In genomic region chr3:167406876-167407492, GRCh38 we compare ENCODE assay signal across 8 cellular contexts. TPM values are rescaled to one million over a fixed set of nuclear protein-coding genes. Genes with fewer than 3 reads are reported as not detected.
A peak's percentile ranks its signal among the peaks of the same experiment; 100 is the strongest.
DNase-seq lines count a peak whose midpoint lies in the region; ATAC-seq, FAIRE-seq and TF ChIP-seq lines count a peak whose summit lies in the region.

No MANE protein-coding gene starts in this region.

- no peak overlapping the region for H3K4me3 Mint-ChIP-seq in GM23338
- no peak overlapping the region for H3K4me3 Mint-ChIP-seq in astrocyte (ENCODE audit: unreplicated experiment)

- H3K27ac Mint-ChIP-seq in GM23338 (peak overlapping the region; percentile 74; the same call in 1 of the 2 replicates), astrocyte (ENCODE audit: unreplicated experiment) (no peak overlapping the region)

- peak; percentile 88 to 94 for TF ChIP-seq CTCF in GM23338 (conservative IDR thresholded peaks at IDR 0.05; ENCODE audit: low read depth in 2 of 2)
- peak; percentile 62 for TF ChIP-seq CTCF in astrocyte (IDR thresholded peaks at IDR 0.05; ENCODE audit: insufficient read depth, low read depth, low read length)
- TF ChIP-seq CTCF in upper lobe of left lung (IDR thresholded peaks at IDR 0.05): peak in 3 of 6 experiments; percentile 23 to 47 (median 39)
- TF ChIP-seq CTCF in coronary artery (IDR thresholded peaks at IDR 0.05): no peak

- no peaks in the 10 kb centered on the region for H3K4me1 ChIP-seq in GM23338 (ENCODE audit: insufficient read depth)
- no peaks in the 10 kb centered on the region for H3K4me1 ChIP-seq in astrocyte (ENCODE audit: insufficient read depth, low read length)
- no peaks in the 10 kb centered on the region for H3K4me1 ChIP-seq in upper lobe of left lung

- H3K36me3 ChIP-seq in GM23338 (ENCODE audit: insufficient read depth) (no peaks in the 10 kb centered on the region), astrocyte (ENCODE audit: insufficient read depth, low read length) (no peaks in the 10 kb centered on the region), upper lobe of left lung (no peaks in the 10 kb centered on the region)

- H3K4me3 ChIP-seq in GM23338: no peak overlapping the region
- no peak overlapping the region for H3K4me3 ChIP-seq in astrocyte (ENCODE audit: insufficient read depth, low read depth, low read length)
- no peak overlapping the region for H3K4me3 ChIP-seq in upper lobe of left lung
- no peak overlapping the region for H3K4me3 ChIP-seq in coronary artery

- H3K79me2 ChIP-seq in GM23338 (replicated peaks; ENCODE audit: insufficient read depth): no peaks in the 10 kb centered on the region
- no peaks in the 10 kb centered on the region for H3K79me2 ChIP-seq in astrocyte (ENCODE audit: insufficient read depth, low read length)

- H3K4me2 ChIP-seq in GM23338 (no peak overlapping the region), astrocyte (ENCODE audit: low read length) (no peak overlapping the region)

- TF ChIP-seq POLR2A in upper lobe of left lung (IDR thresholded peaks at IDR 0.05): no peak

- no peak overlapping the region for H3K9ac ChIP-seq in astrocyte (ENCODE audit: low read length)

- H3K9me3 ChIP-seq in astrocyte (ENCODE audit: insufficient read depth, low read depth, low read length) (no peaks in the 10 kb centered on the region), upper lobe of left lung (no peaks in the 10 kb centered on the region)

- H3K27me3 Mint-ChIP-seq in GM23338 (ENCODE audit: insufficient read depth, low read depth, poor library complexity): no peaks in the 10 kb centered on the region
- no peaks in the 10 kb centered on the region for H3K27me3 Mint-ChIP-seq in astrocyte (ENCODE audit: low read depth, unreplicated experiment)

- no peak for TF ChIP-seq EP300 in upper lobe of left lung (IDR thresholded peaks at IDR 0.05)

- peaks cover 7% of the 10 kb centered on the region; the same call in 2 of the 3 replicates for H3K4me1 Mint-ChIP-seq in GM23338
- H3K4me1 Mint-ChIP-seq in astrocyte (ENCODE audit: low read depth, unreplicated experiment): no peaks in the 10 kb centered on the region

- peak; percentile 43 for DNase-seq in CD1c-positive myeloid dendritic cell (ENCODE audit: extremely low spot score)
- DNase-seq in GM23338 (ENCODE audit: low spot score): peak; percentile 87
- peak; percentile 78 for DNase-seq in NCI-H2196 (lab: John Stamatoyannopoulos, UW; ENCODE audit: unreplicated experiment)
- peak; percentile 67 for DNase-seq in astrocyte (ENCODE audit: low read depth)
- DNase-seq in iPS-NIHi11 (ENCODE audit: low spot score): peak; percentile 69
- peak in 1 of 2 donors; percentile 67 for DNase-seq in upper lobe of left lung
- DNase-seq in coronary artery (ENCODE audit: low spot score): no peak

- H3K9me2 ChIP-seq in GM23338 (ENCODE audit: insufficient read depth): no peaks in the 10 kb centered on the region

- H3K36me3 Mint-ChIP-seq in GM23338 (ENCODE audit: low read depth) (no peaks in the 10 kb centered on the region), astrocyte (ENCODE audit: low read depth, unreplicated experiment) (no peaks in the 10 kb centered on the region)

- H4K20me1 ChIP-seq in GM23338 (replicated peaks; ENCODE audit: insufficient read depth) (no peaks in the 10 kb centered on the region), astrocyte (ENCODE audit: insufficient read depth, low read length) (no peaks in the 10 kb centered on the region)

- H3K9me3 Mint-ChIP-seq in GM23338 (no peaks in the 10 kb centered on the region), astrocyte (ENCODE audit: unreplicated experiment) (no peaks in the 10 kb centered on the region)

- H2AFZ ChIP-seq in GM23338 (no peak overlapping the region), astrocyte (ENCODE audit: low read depth, low read length) (no peak overlapping the region)

- FAIRE-seq in astrocyte (lab: Jason Lieb, UNC): no peak

- ATAC-seq in GM23338: peak; percentile 99
- peak; percentile 76 to 88 for ATAC-seq in upper lobe of left lung (ENCODE audit: low FRiP score in 2 of 2)
- no peak for ATAC-seq in HG03045 (IDR thresholded peaks at IDR 0.05; ENCODE audit: unreplicated experiment)

- no peaks in the 10 kb centered on the region for H3F3A ChIP-seq in GM23338 (replicated peaks; ENCODE audit: low read depth)

- H3K27me3 ChIP-seq in GM23338 (ENCODE audit: insufficient read depth) (no peaks in the 10 kb centered on the region), astrocyte (ENCODE audit: insufficient read depth, low read length) (no peaks in the 10 kb centered on the region), upper lobe of left lung (no peaks in the 10 kb centered on the region)

- H3K27ac ChIP-seq in GM23338 (ENCODE audit: low read depth): no peak overlapping the region
- no peak overlapping the region for H3K27ac ChIP-seq in astrocyte (ENCODE audit: low read depth, low read length)
- H3K27ac ChIP-seq in upper lobe of left lung: no peak overlapping the region
- H3K27ac ChIP-seq in coronary artery: no peak overlapping the region

- 64 to 67% methylated on average over 3 of the region's 3 CpGs for WGBS in upper lobe of left lung, 2 donors

TF ChIP-seq in GM23338, 12 proteins besides CTCF, POLR2A, EP300 and RAD21 (continues in another document):
- TF ChIP-seq, protein P1, sequence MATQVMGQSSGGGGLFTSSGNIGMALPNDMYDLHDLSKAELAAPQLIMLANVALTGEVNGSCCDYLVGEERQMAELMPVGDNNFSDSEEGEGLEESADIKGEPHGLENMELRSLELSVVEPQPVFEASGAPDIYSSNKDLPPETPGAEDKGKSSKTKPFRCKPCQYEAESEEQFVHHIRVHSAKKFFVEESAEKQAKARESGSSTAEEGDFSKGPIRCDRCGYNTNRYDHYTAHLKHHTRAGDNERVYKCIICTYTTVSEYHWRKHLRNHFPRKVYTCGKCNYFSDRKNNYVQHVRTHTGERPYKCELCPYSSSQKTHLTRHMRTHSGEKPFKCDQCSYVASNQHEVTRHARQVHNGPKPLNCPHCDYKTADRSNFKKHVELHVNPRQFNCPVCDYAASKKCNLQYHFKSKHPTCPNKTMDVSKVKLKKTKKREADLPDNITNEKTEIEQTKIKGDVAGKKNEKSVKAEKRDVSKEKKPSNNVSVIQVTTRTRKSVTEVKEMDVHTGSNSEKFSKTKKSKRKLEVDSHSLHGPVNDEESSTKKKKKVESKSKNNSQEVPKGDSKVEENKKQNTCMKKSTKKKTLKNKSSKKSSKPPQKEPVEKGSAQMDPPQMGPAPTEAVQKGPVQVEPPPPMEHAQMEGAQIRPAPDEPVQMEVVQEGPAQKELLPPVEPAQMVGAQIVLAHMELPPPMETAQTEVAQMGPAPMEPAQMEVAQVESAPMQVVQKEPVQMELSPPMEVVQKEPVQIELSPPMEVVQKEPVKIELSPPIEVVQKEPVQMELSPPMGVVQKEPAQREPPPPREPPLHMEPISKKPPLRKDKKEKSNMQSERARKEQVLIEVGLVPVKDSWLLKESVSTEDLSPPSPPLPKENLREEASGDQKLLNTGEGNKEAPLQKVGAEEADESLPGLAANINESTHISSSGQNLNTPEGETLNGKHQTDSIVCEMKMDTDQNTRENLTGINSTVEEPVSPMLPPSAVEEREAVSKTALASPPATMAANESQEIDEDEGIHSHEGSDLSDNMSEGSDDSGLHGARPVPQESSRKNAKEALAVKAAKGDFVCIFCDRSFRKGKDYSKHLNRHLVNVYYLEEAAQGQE (IDR thresholded peaks at IDR 0.05; ENCODE audit: unreplicated experiment): no peak
- no peak for TF ChIP-seq NANOG (IDR thresholded peaks at IDR 0.05; ENCODE audit: borderline replicate concordance)
- TF ChIP-seq ZNF114 (CRISPR knock-in tag; IDR thresholded peaks at IDR 0.05): no peak

RNA-seq across cellular contexts. Expression of gene ZBBX, which starts 26.9 kb away (rescaled TPM):
- total RNA-seq in GM23338 (2014; rRNA removed; shearing (Covaris generic)): 0.08 and 0.90 TPM in 2 replicates
- polyA plus RNA-seq in GM23338 (2016; fragmentation: Nextera tagmentation; extraction: Ambion mirVana): 1.1 TPM in 2 replicates
- total RNA-seq in astrocyte (0.58 and 1.3 TPM in 2 replicates), upper lobe of left lung (10 to 100 TPM in 2 of 6 donors, 1 to 10 TPM in 3, under 1 TPM in 1; 0.31 to 81.3 (median 7.4) TPM)
